Comparison of ENCODE assay signal across 1 cellular context in the genomic region with DNA sequence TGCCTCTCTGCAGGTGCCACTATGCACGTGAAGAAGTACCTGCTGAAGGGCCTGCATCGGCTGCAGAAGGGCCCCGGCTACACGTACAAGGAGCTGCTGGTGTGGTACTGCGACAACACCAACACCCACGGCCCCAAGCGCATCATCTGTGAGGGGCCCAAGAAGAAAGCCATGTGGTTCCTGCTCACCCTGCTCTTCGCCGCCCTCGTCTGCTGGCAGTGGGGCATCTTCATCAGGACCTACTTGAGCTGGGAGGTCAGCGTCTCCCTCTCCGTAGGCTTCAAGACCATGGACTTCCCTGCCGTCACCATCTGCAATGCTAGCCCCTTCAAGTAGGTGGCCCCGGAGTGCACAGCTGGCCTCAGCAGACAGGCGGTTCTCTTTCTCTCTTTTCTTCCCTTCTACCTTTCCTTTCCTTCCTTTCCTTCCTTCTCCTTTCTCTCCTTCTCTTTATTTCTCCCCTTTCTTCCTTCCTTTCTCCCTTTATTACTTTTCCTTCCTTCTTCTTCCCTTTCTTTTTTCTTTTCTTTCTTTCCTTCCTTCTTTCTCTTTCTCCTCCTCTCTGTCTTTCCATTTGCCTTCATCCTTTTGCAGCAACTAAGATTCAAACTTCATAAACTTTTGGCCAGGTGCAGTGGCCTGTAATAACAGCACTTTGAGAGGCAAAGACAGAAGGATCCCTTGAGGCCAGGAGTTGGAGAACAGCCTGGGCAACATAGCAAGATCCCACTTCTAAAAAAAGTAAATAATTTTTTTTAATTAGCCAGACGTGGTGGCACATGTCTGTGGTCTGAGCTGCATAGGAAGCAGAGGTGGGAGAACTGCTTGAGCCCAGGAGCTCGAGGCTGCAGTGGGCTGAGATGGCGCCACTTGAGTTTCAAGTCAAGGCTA.
TF ChIP-seq lines count a peak whose summit lies in the region.

No MANE protein-coding gene starts in this region.

TF ChIP-seq in HepG2, 621 proteins besides CTCF, POLR2A, EP300 and RAD21:
- TF ChIP-seq, protein P1, sequence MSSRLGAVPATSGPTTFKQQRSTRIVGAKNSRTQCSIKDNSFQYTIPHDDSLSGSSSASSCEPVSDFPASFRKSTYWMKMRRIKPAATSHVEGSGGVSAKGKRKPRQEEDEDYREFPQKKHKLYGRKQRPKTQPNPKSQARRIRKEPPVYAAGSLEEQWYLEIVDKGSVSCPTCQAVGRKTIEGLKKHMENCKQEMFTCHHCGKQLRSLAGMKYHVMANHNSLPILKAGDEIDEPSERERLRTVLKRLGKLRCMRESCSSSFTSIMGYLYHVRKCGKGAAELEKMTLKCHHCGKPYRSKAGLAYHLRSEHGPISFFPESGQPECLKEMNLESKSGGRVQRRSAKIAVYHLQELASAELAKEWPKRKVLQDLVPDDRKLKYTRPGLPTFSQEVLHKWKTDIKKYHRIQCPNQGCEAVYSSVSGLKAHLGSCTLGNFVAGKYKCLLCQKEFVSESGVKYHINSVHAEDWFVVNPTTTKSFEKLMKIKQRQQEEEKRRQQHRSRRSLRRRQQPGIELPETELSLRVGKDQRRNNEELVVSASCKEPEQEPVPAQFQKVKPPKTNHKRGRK (CRISPR knock-in tag; IDR thresholded peaks at IDR 0.05), result peak; percentile 90
- TF ChIP-seq SOX6 (IDR thresholded peaks at IDR 0.05) (0 out of 2 replicates have a peak, but pooled peaks have one; percentile 42), SOX6 (CRISPR knock-in tag; IDR thresholded peaks at IDR 0.05) (no peak), ZNF121 (CRISPR knock-in tag; IDR thresholded peaks at IDR 0.05) (peak; percentile 64; the same call in 1 of the 2 replicates), NR0B2 (CRISPR knock-in tag; IDR thresholded peaks at IDR 0.05) (no peak), ZBTB42 (CRISPR knock-in tag; IDR thresholded peaks at IDR 0.05) (no peak), PCBP1 (IDR thresholded peaks at IDR 0.05; ENCODE audit: borderline replicate concordance, low read depth, low read length) (0 out of 2 replicates have a peak, but pooled peaks have one; percentile 72), NFKB2 (CRISPR knock-in tag; IDR thresholded peaks at IDR 0.05; ENCODE audit: borderline replicate concordance) (0 out of 2 replicates have a peak, but pooled peaks have one; percentile 24), ZNF280B (CRISPR knock-in tag; IDR thresholded peaks at IDR 0.05; ENCODE audit: borderline replicate concordance) (peak; percentile 33; the same call in 1 of the 2 replicates), ZNF720 (CRISPR knock-in tag; IDR thresholded peaks at IDR 0.05) (no peak)
- TF ChIP-seq, protein P2, sequence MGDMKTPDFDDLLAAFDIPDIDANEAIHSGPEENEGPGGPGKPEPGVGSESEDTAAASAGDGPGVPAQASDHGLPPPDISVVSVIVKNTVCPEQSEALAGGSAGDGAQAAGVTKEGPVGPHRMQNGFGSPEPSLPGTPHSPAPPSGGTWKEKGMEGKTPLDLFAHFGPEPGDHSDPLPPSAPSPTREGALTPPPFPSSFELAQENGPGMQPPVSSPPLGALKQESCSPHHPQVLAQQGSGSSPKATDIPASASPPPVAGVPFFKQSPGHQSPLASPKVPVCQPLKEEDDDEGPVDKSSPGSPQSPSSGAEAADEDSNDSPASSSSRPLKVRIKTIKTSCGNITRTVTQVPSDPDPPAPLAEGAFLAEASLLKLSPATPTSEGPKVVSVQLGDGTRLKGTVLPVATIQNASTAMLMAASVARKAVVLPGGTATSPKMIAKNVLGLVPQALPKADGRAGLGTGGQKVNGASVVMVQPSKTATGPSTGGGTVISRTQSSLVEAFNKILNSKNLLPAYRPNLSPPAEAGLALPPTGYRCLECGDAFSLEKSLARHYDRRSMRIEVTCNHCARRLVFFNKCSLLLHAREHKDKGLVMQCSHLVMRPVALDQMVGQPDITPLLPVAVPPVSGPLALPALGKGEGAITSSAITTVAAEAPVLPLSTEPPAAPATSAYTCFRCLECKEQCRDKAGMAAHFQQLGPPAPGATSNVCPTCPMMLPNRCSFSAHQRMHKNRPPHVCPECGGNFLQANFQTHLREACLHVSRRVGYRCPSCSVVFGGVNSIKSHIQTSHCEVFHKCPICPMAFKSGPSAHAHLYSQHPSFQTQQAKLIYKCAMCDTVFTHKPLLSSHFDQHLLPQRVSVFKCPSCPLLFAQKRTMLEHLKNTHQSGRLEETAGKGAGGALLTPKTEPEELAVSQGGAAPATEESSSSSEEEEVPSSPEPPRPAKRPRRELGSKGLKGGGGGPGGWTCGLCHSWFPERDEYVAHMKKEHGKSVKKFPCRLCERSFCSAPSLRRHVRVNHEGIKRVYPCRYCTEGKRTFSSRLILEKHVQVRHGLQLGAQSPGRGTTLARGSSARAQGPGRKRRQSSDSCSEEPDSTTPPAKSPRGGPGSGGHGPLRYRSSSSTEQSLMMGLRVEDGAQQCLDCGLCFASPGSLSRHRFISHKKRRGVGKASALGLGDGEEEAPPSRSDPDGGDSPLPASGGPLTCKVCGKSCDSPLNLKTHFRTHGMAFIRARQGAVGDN (CRISPR knock-in tag; IDR thresholded peaks at IDR 0.05), result 0 out of 2 replicates have a peak, but pooled peaks have one; percentile 8
- TF ChIP-seq, protein P3, sequence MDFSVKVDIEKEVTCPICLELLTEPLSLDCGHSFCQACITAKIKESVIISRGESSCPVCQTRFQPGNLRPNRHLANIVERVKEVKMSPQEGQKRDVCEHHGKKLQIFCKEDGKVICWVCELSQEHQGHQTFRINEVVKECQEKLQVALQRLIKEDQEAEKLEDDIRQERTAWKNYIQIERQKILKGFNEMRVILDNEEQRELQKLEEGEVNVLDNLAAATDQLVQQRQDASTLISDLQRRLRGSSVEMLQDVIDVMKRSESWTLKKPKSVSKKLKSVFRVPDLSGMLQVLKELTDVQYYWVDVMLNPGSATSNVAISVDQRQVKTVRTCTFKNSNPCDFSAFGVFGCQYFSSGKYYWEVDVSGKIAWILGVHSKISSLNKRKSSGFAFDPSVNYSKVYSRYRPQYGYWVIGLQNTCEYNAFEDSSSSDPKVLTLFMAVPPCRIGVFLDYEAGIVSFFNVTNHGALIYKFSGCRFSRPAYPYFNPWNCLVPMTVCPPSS (IDR thresholded peaks at IDR 0.05), result 0 out of 2 replicates have a peak, but pooled peaks have one; percentile 56
TF ChIP-seq in HepG2: peak in this region for 8.
